ENCODE assay signal across 22 cellular contexts in genomic region chr17:800446-801242, GRCh38. TPM values are rescaled to one million over a fixed set of nuclear protein-coding genes. Genes with fewer than 3 reads are reported as not detected.
DNase-seq lines count a peak whose midpoint lies in the region; ATAC-seq and TF ChIP-seq lines count a peak whose summit lies in the region.
"Had no signal": no experiment of that assay in that cellular context is flagged by ENCODE, and none has a peak within 500 bp of the region (broad histone marks: within the 10 kb centered on the region; RNA-seq: fewer than 3 reads in every experiment).

No MANE protein-coding gene starts in this region.

- CTCF ChIA-PET in RWPE1 (lab: Yijun Ruan, JAX) = no interaction called here

- peak overlapping the region; percentile 75 for H3K4me3 ChIP-seq in DOHH2 (ENCODE audit: low read length)
- no peak overlapping the region for H3K4me3 ChIP-seq in mesenchymal stem cell (ENCODE audit: insufficient read depth in 1 of 2, low read depth in 1 of 2, low read length in 2 of 2)
- no peak overlapping the region for H3K4me3 ChIP-seq in gastrocnemius medialis

- H2BK12ac ChIP-seq in mesenchymal stem cell (ENCODE audit: low read length in 2 of 2) = no peak overlapping the region

- no peak overlapping the region for H3K23ac ChIP-seq in mesenchymal stem cell (ENCODE audit: low read length in 2 of 2)

- H3K18ac ChIP-seq in mesenchymal stem cell (ENCODE audit: low read depth in 1 of 2, low read length in 2 of 2) = no peak overlapping the region

- H3K9me3 ChIP-seq in DOHH2 (ENCODE audit: control insufficient read depth, insufficient read depth, low read length) (no peaks in the 10 kb centered on the region), mesenchymal stem cell (ENCODE audit: control insufficient read depth, low read length) (no peaks in the 10 kb centered on the region), gastrocnemius medialis (no peaks in the 10 kb centered on the region)

- no peak overlapping the region for H2BK120ac ChIP-seq in mesenchymal stem cell (ENCODE audit: low read depth, low read length)

- H3K4me1 ChIP-seq in DOHH2 (ENCODE audit: control insufficient read depth, low read length) (peaks cover 31% of the 10 kb centered on the region), mesenchymal stem cell (ENCODE audit: control insufficient read depth, insufficient read depth, low read depth, low read length) (peaks cover 33% of the 10 kb centered on the region), gastrocnemius medialis (peaks cover 23 to 41% of the 10 kb centered on the region in 2 donors)

- in situ Hi-C loops in gastrocnemius medialis (cut with MboI; ENCODE audit: low sequenced_read_pairs in 4 of 4) = no loop called here

- peak overlapping the region; percentile 69 for H3K4me2 ChIP-seq in DOHH2 (ENCODE audit: low read length)
- H3K4me2 ChIP-seq in mesenchymal stem cell (ENCODE audit: low read length, poor library complexity, severe bottlenecking) = no peak overlapping the region

- no peak overlapping the region for H2BK15ac ChIP-seq in mesenchymal stem cell (ENCODE audit: low read depth, poor library complexity, severe bottlenecking)

- no peaks in the 10 kb centered on the region for H4K20me1 ChIP-seq in DOHH2 (ENCODE audit: control insufficient read depth, insufficient read depth, low read depth, low read length)

- no peak for ATAC-seq in gastrocnemius medialis
- ATAC-seq in GM21737 (IDR thresholded peaks at IDR 0.05; ENCODE audit: unreplicated experiment) = no peak
- no peak for ATAC-seq in GM21528 (IDR thresholded peaks at IDR 0.05; ENCODE audit: low FRiP score, unreplicated experiment)

- no peaks in the 10 kb centered on the region for H3K9me2 ChIP-seq in DOHH2 (replicated peaks; ENCODE audit: control insufficient read depth, low read length)

- H3K79me1 ChIP-seq in mesenchymal stem cell (replicated peaks; ENCODE audit: low read length, poor library complexity, severe bottlenecking) = peaks cover 25% of the 10 kb centered on the region

- TF ChIP-seq CTCF in DOHH2 (IDR thresholded peaks at IDR 0.05; ENCODE audit: low read depth, low read length, poor library complexity, severe bottlenecking) = no peak
- TF ChIP-seq CTCF in RWPE1 (conservative IDR thresholded peaks at IDR 0.05; ENCODE audit: low read depth) = no peak
- TF ChIP-seq CTCF in gastrocnemius medialis (IDR thresholded peaks at IDR 0.05 in 4 of 5, conservative IDR thresholded peaks at IDR 0.05 in 1 of 5) = no peak

- intact Hi-C loops in gastrocnemius medialis (cut with DNase I; ENCODE audit: low total_unique reads) = no loop called here

- no peak overlapping the region for H2AFZ ChIP-seq in mesenchymal stem cell (ENCODE audit: low read depth, low read length)

- H4K8ac ChIP-seq in mesenchymal stem cell (ENCODE audit: low read length) = no peak overlapping the region

- H2BK5ac ChIP-seq in mesenchymal stem cell (ENCODE audit: low read depth, low read length, poor library complexity, severe bottlenecking) = no peak overlapping the region

- H3F3A ChIP-seq in DOHH2 (ENCODE audit: control insufficient read depth, insufficient read depth) = no peaks in the 10 kb centered on the region

- peak overlapping the region; percentile 1 for H2AK5ac ChIP-seq in mesenchymal stem cell (ENCODE audit: low read length, severe bottlenecking)

- TF ChIP-seq POLR2A in gastrocnemius medialis (IDR thresholded peaks at IDR 0.05) = no peak

- peak overlapping the region; percentile 79 for H3K27ac ChIP-seq in DOHH2 (ENCODE audit: low read depth, low read length)
- peak overlapping the region; percentile 98; the same call in 1 of the 2 replicates for H3K27ac ChIP-seq in RWPE1
- no peak overlapping the region for H3K27ac ChIP-seq in mesenchymal stem cell (ENCODE audit: low read length, poor library complexity, severe bottlenecking)
- H3K27ac ChIP-seq in gastrocnemius medialis = peak overlapping the region; percentile 62 to 77 (median 73)
- H3K27ac ChIP-seq: HL-60 had no signal

- DNase-seq in RWPE1 (ENCODE audit: low spot score) = no peak
- no peak for DNase-seq in mesenchymal stem cell
- DNase-seq in gastrocnemius medialis = no peak
- DNase-seq in NCI-H510A treated with DMSO at 0.1 percent for 48 hours (lab: John Stamatoyannopoulos, UW) = no peak
- DNase-seq: CD8-positive, alpha-beta memory T cell; DMS 273 treated with DMSO at 0.1 percent for 48 hours; DMS79; GF-D8; HFFc6; Kasumi-1; NCI-H1092 treated with DMSO at 0.1 percent for 48 hours; NCI-H1436; NCI-H187; NCI-H2171 treated with DMSO at 0.1 percent for 48 hours; NCI-H345; NCI-H524; NCI-H774; T-helper 1 cell had no signal

- POLR2A ChIA-PET in RWPE1 (lab: Yijun Ruan, JAX; ENCODE audit: low non-redundant PET) = no interaction called here

- H3K36me3 ChIP-seq in DOHH2 (ENCODE audit: control insufficient read depth, low read length) (peaks cover 3% of the 10 kb centered on the region), mesenchymal stem cell (ENCODE audit: control insufficient read depth in 1 of 2, insufficient read depth in 2 of 2, low read depth in 1 of 2, low read length in 2 of 2) (peaks cover 0 to 77% of the 10 kb centered on the region in 2 experiments), gastrocnemius medialis (peaks cover 0 to 16% of the 10 kb centered on the region in 2 donors)

- H3K27me3 ChIP-seq in DOHH2 (ENCODE audit: control insufficient read depth, low read length) = no peaks in the 10 kb centered on the region
- peaks cover 0 to 3% of the 10 kb centered on the region in 2 experiments for H3K27me3 ChIP-seq in mesenchymal stem cell (ENCODE audit: control insufficient read depth in 1 of 2, insufficient read depth in 1 of 2, low read length in 2 of 2)
- no peaks in the 10 kb centered on the region for H3K27me3 ChIP-seq in gastrocnemius medialis

- no peak overlapping the region for H3K14ac ChIP-seq in mesenchymal stem cell (ENCODE audit: low read length in 2 of 2)

- peaks cover 22% of the 10 kb centered on the region for H3K79me2 ChIP-seq in DOHH2 (ENCODE audit: control insufficient read depth, low read length)

- H4K91ac ChIP-seq in mesenchymal stem cell (ENCODE audit: low read length) = no peak overlapping the region

- no peak overlapping the region for H3K4ac ChIP-seq in mesenchymal stem cell (ENCODE audit: low read depth in 1 of 2, low read length in 2 of 2)

- H3K9ac ChIP-seq in mesenchymal stem cell (ENCODE audit: low read length) = no peak overlapping the region

- 95% methylated on average over 39 of the region's 39 CpGs for WGBS in mesenchymal stem cell

RNA-seq across cellular contexts. Expression of gene MRM3, which starts 18.5 kb away (rescaled TPM):
- 6.9 TPM for polyA plus RNA-seq in mesenchymal stem cell (2013, experiment 1 of 2)
- 6.6 TPM for polyA plus RNA-seq in mesenchymal stem cell (2013, experiment 2 of 2)
- 10 to 100 TPM; 24.2 to 58.2 (median 33.0) TPM for total RNA-seq in gastrocnemius medialis

RNA-seq across cellular contexts. Expression of gene GLOD4, which starts 18.6 kb away (rescaled TPM):
- 35.2 TPM for polyA plus RNA-seq in mesenchymal stem cell (2013, experiment 1 of 2)
- 34.5 TPM for polyA plus RNA-seq in mesenchymal stem cell (2013, experiment 2 of 2)
- total RNA-seq in gastrocnemius medialis = 10 to 100 TPM; 17.6 to 38.1 (median 22.8) TPM

RNA-seq across cellular contexts. Expression of gene GEMIN4, which starts 48.6 kb away (rescaled TPM):
- polyA plus RNA-seq in mesenchymal stem cell (2013, experiment 1 of 2) = 6.4 TPM
- polyA plus RNA-seq in mesenchymal stem cell (2013, experiment 2 of 2) = 6.6 TPM
- 10 to 100 TPM; 10.6 to 21.6 (median 18.9) TPM for total RNA-seq in gastrocnemius medialis
